Comparison of ENCODE assay signal across 33 cellular contexts in the genomic region with DNA sequence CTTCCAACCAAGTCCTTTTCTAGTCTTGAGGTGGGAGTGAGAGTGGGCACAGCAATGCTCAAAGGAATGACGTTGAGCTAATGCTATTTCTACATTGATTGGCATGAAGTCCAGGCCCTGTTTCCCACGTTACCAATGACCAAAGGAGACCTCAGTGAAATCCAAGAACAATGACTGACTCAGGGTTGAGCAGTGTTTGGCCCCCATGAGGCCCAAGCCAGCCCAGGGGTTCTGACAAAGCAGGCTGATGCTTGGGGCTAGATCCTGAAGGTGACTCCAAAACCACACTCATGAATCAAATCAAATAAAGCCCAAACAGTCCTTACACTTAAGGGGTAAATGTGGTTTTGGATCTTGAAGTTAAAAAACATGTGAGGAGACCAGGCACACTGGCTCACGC.
A peak's percentile ranks its signal among the peaks of the same experiment; 100 is the strongest.
DNase-seq lines count a peak whose midpoint lies in the region; ATAC-seq and TF ChIP-seq lines count a peak whose summit lies in the region.
"Had no signal": no experiment of that assay in that cellular context is flagged by ENCODE, and none has a peak within 500 bp of the region (broad histone marks: within the 10 kb centered on the region; RNA-seq: fewer than 3 reads in every experiment).

No MANE protein-coding gene starts in this region.

- no peak for TF ChIP-seq POLR2A in thyroid gland (IDR thresholded peaks at IDR 0.05)
- no peak for TF ChIP-seq POLR2A in uterus (IDR thresholded peaks at IDR 0.05)

- CTCF ChIA-PET in PC-3 (lab: Charles Lee): no interaction called here

- no peak for ATAC-seq in PC-3
- ATAC-seq: A549; CD8-positive, alpha-beta T cell had no signal

- no peaks in the 10 kb centered on the region for H4K20me1 ChIP-seq in PC-3 (ENCODE audit: low read length)
- H4K20me1 ChIP-seq: BLaER1; BLaER1 treated with 17β-estradiol and CSF1 and Interleukin-3, amounts not matched to agents 10 nM and 100 nM had no signal

- H3K9me2 ChIP-seq in PC-3 (replicated peaks; ENCODE audit: low read length): no peaks in the 10 kb centered on the region

- H3K4me1 ChIP-seq in PC-3 (ENCODE audit: insufficient read depth, low read length): no peaks in the 10 kb centered on the region
- no peaks in the 10 kb centered on the region for H3K4me1 ChIP-seq in thyroid gland
- H3K4me1 ChIP-seq in uterus: no peaks in the 10 kb centered on the region
- H3K4me1 ChIP-seq: A549, BE2C, Caco-2 had no signal

- DNase-seq in Daoy (ENCODE audit: low read depth): peak; percentile 60
- DNase-seq in M059J (ENCODE audit: low read depth): peak; percentile 69
- peak; percentile 2 for DNase-seq in PC-3
- peak; percentile 40 for DNase-seq in T1000 (lab: John Stamatoyannopoulos, UW)
- DNase-seq in GOT3 (lab: John Stamatoyannopoulos, UW): no peak
- DNase-seq in thyroid gland: no peak
- no peak for DNase-seq in NCI-H187 (lab: John Stamatoyannopoulos, UW)
- no peak for DNase-seq in uterus
- DNase-seq: 8988T; ACHN; AML-193; BE2C; C1 segment of cervical spinal cord; Caco-2; Calu3; CD4-positive, alpha-beta memory T cell; CD4-positive, alpha-beta T cell; CD4-positive, CD25-positive, alpha-beta regulatory T cell; CD8-positive, alpha-beta memory T cell; CD8-positive, alpha-beta T cell; COR-L47; DMS 273 treated with DMSO at 0.1 percent for 48 hours; DMS153; DMS53; DMS79; DMS79 treated with DMSO at 0.1 percent for 48 hours; DND-41; EL had no signal

- intact Hi-C loops in PC-3 (cut with micrococcal nuclease) (no loop called here), thyroid gland (cut with DNase I) (no loop called here), uterus (cut with DNase I; ENCODE audit: low total_unique reads) (no loop called here)

- H3K36me3 ChIP-seq in PC-3 (ENCODE audit: low read depth, low read length) (no peaks in the 10 kb centered on the region), thyroid gland (no peaks in the 10 kb centered on the region), uterus (no peaks in the 10 kb centered on the region)
- H3K36me3 ChIP-seq: BE2C; BLaER1; BLaER1 treated with 17β-estradiol and CSF1 and Interleukin-3, amounts not matched to agents 10 nM and 100 nM had no signal

- WGBS in thyroid gland, 2 donors: 73 to 78% methylated on average over 3 of the region's 3 CpGs

- POLR2A ChIA-PET in PC-3 (lab: Charles Lee; ENCODE audit: unreplicated experiment): no interaction called here

- no peaks in the 10 kb centered on the region; the same call in 1 of the 2 replicates for H3K27me3 ChIP-seq in PC-3 (ENCODE audit: low read length)
- no peaks in the 10 kb centered on the region for H3K27me3 ChIP-seq in thyroid gland
- no peaks in the 10 kb centered on the region for H3K27me3 ChIP-seq in uterus
- H3K27me3 ChIP-seq: BE2C; BLaER1; BLaER1 treated with 17β-estradiol and CSF1 and Interleukin-3, amounts not matched to agents 10 nM and 100 nM had no signal

- TF ChIP-seq CTCF in PC-3 (conservative IDR thresholded peaks at IDR 0.05; ENCODE audit: low read depth, low read length): no peak
- TF ChIP-seq CTCF in thyroid gland (IDR thresholded peaks at IDR 0.05): no peak
- TF ChIP-seq CTCF in uterus (IDR thresholded peaks at IDR 0.05): no peak

- no peaks in the 10 kb centered on the region for H3F3A ChIP-seq in PC-3 (ENCODE audit: low read length, unreplicated experiment)

- no peak overlapping the region for H3K4me2 ChIP-seq in PC-3 (ENCODE audit: low read length)
- H3K4me2 ChIP-seq: A549; BLaER1; BLaER1 treated with 17β-estradiol and CSF1 and Interleukin-3, amounts not matched to agents 10 nM and 100 nM had no signal

- H3K27ac ChIP-seq in PC-3 (ENCODE audit: low read length) (no peak overlapping the region), thyroid gland (no peak overlapping the region), uterus (no peak overlapping the region)
- H3K27ac ChIP-seq: 22Rv1; A549; BLaER1; BLaER1 treated with 17β-estradiol and CSF1 and Interleukin-3, amounts not matched to agents 10 nM and 100 nM; C4-2B had no signal

- no TSS peak for BruUV-seq in PC-3 (replicated peaks; lab: Mats Ljungman, UMichigan)

- no peaks in the 10 kb centered on the region for H3K9me3 ChIP-seq in PC-3 (ENCODE audit: low read length)
- no peaks in the 10 kb centered on the region for H3K9me3 ChIP-seq in thyroid gland
- H3K9me3 ChIP-seq in uterus: no peaks in the 10 kb centered on the region
- H3K9me3 ChIP-seq: A549, BE2C, BLaER1, Caco-2 had no signal

- no peak overlapping the region for H2AFZ ChIP-seq in PC-3 (ENCODE audit: low read length)

- H3K4me3 ChIP-seq in PC-3 (ENCODE audit: low read length): no peak overlapping the region
- no peak overlapping the region for H3K4me3 ChIP-seq in thyroid gland (replicated peaks in 1 of 3)
- H3K4me3 ChIP-seq in uterus: no peak overlapping the region
- H3K4me3 ChIP-seq: A549; BLaER1; BLaER1 treated with 17β-estradiol and CSF1 and Interleukin-3, amounts not matched to agents 10 nM and 100 nM had no signal

- no peaks in the 10 kb centered on the region for H3K79me2 ChIP-seq in PC-3 (ENCODE audit: low read length)

- no peak overlapping the region for H3K9ac ChIP-seq in PC-3 (ENCODE audit: low read length)
- H3K9ac ChIP-seq: BLaER1; BLaER1 treated with 17β-estradiol and CSF1 and Interleukin-3, amounts not matched to agents 10 nM and 100 nM had no signal

Comparison
In these comparisons a context has a peak if more than half of its experiments do, and no peak if none do; other contexts are left out.
1. DNase-seq: peak in Daoy (single experiment), M059J (single experiment), PC-3 (single experiment) and T1000 (single experiment); none in GOT3 (single experiment), thyroid gland (0 of 2), NCI-H187 (0 of 2) and uterus (0 of 2).